Comparison of ENCODE assay signal across 24 cellular contexts in genomic region chr14:75244121-75244520, GRCh38.
"Had no signal": no experiment of that assay in that cellular context is flagged by ENCODE, and none has a peak within 500 bp of the region (broad histone marks: within the 10 kb centered on the region; RNA-seq: fewer than 3 reads in every experiment).

No MANE protein-coding gene starts in this region.

- H3K36me3 Mint-ChIP-seq: immature natural killer cell; naive thymus-derived CD8-positive, alpha-beta T cell had no signal

- H3K4me1 ChIP-seq: colonic mucosa, foreskin keratinocyte, lower lobe of right lung, prostate gland, vagina had no signal

- H3K27me3 Mint-ChIP-seq: naive thymus-derived CD8-positive, alpha-beta T cell; stimulated activated naive CD8-positive, alpha-beta T cell treated with anti-CD3 and anti-CD28 coated beads, Interleukin-15, amount 100 ng/mL, for 72 hours had no signal

- H3K4me3 ChIP-seq: colonic mucosa, lower lobe of right lung, prostate gland, suprapubic skin, transverse colon, vagina had no signal

- H3K9me3 ChIP-seq: colonic mucosa, lower lobe of right lung, prostate gland, suprapubic skin, transverse colon, vagina had no signal

- H3K9me3 Mint-ChIP-seq: dendritic cell treated with granulocyte-macrophage colony-stimulating factor and Interleukin-4, amounts not matched to agents 40 ng/mL and 50 ng/mL, for 4 days; endodermal cell; immature natural killer cell; naive thymus-derived CD8-positive, alpha-beta T cell; nephron progenitor cell; stimulated activated naive CD8-positive, alpha-beta T cell treated with anti-CD3 and anti-CD28 coated beads, Interleukin-15, amount 100 ng/mL, for 72 hours had no signal

- H3K27ac Mint-ChIP-seq: dendritic cell treated with granulocyte-macrophage colony-stimulating factor and Interleukin-4, amounts not matched to agents 40 ng/mL and 50 ng/mL, for 4 days; endodermal cell; nephron progenitor cell; stimulated activated naive CD8-positive, alpha-beta T cell treated with anti-CD3 and anti-CD28 coated beads, Interleukin-15, amount 100 ng/mL, for 72 hours had no signal

- H3K36me3 ChIP-seq: colonic mucosa, lower lobe of right lung, prostate gland, suprapubic skin, transverse colon, vagina had no signal

- H3K4me3 Mint-ChIP-seq: dendritic cell treated with granulocyte-macrophage colony-stimulating factor and Interleukin-4, amounts not matched to agents 40 ng/mL and 50 ng/mL, for 4 days; endodermal cell; immature natural killer cell; nephron progenitor cell; stimulated activated naive CD8-positive, alpha-beta T cell treated with anti-CD3 and anti-CD28 coated beads, Interleukin-15, amount 100 ng/mL, for 72 hours had no signal

- H3K27me3 ChIP-seq: colonic mucosa, foreskin keratinocyte, suprapubic skin, transverse colon, vagina had no signal

- H3K27ac ChIP-seq: colonic mucosa, lower lobe of right lung, prostate gland, suprapubic skin, transverse colon, vagina had no signal

- ATAC-seq: esophagus mucosa; foreskin keratinocyte; left ventricle myocardium superior; lower lobe of right lung; naive thymus-derived CD8-positive, alpha-beta T cell; right cardiac atrium; stimulated activated naive CD8-positive, alpha-beta T cell treated with anti-CD3 and anti-CD28 coated beads, Interleukin-15, amount 100 ng/mL, for 72 hours had no signal

- DNase-seq: colonic mucosa; effector CD8-positive, alpha-beta T cell; endodermal cell; foreskin keratinocyte; glutamatergic neuron; hypothalamus; immature natural killer cell; left ventricle myocardium superior; lower lobe of right lung; naive thymus-derived CD8-positive, alpha-beta T cell; nephron progenitor cell; nucleus accumbens; right cardiac atrium; small intestine; stimulated activated CD4-positive, alpha-beta T cell treated with anti-CD3 and anti-CD28 coated beads, Interleukin-15, amount 100 ng/mL, for 24 hours; stimulated activated CD4-positive, alpha-beta T cell treated with anti-CD3 and anti-CD28 coated beads, Interleukin-2, amount 100 ng/mL, for 48 hours; stimulated activated naive CD4-positive, alpha-beta T cell; stimulated activated naive CD8-positive, alpha-beta T cell treated with anti-CD3 and anti-CD28 coated beads, Interleukin-15, amount 100 ng/mL, for 72 hours; transverse colon had no signal
